Comparison of ENCODE assay signal across 33 cellular contexts in genomic region chr13:67125681-67126080, GRCh38.
"Had no signal": no experiment of that assay in that cellular context is flagged by ENCODE, and none has a peak within 500 bp of the region (broad histone marks: within the 10 kb centered on the region; RNA-seq: fewer than 3 reads in every experiment).

No MANE protein-coding gene starts in this region.

- ATAC-seq: activated naive CD4-positive, alpha-beta T cell treated with anti-CD3 and anti-CD28 coated beads, Interleukin-2, amount 50 U/mL, for 72 hours; activated naive CD8-positive, alpha-beta T cell treated with anti-CD3 and anti-CD28 coated beads, Interleukin-2, amount 50 U/mL, for 24 hours; activated T-cell treated with anti-CD3 and anti-CD28 coated beads, Interleukin-2, amount 50 U/mL, for 4 hours; activated T-cell treated with anti-CD3 and anti-CD28 coated beads, Interleukin-2, amount 50 U/mL, for 72 hours; activated T-helper 17 cell treated with anti-CD3 and anti-CD28 coated beads, Interleukin-2, amount 50 U/mL, for 72 hours; body of pancreas had no signal

- H3K4me1 ChIP-seq: adrenal gland, ascending aorta, body of pancreas, breast epithelium had no signal

- DNase-seq: activated effector memory CD4-positive, alpha-beta T cell treated with anti-CD3 and anti-CD28 coated beads, Interleukin-2, amount 50 U/mL, for 16 hours; activated effector memory CD4-positive, alpha-beta T cell treated with Interleukin-2 at 50 U/mL for 16 hours; activated gamma-delta T cell; activated gamma-delta T cell treated with Interleukin-2 at 50 U/mL for 16 hours; activated naive CD4-positive, alpha-beta T cell; activated naive CD4-positive, alpha-beta T cell treated with anti-CD3 and anti-CD28 coated beads for 36 hours; activated naive CD4-positive, alpha-beta T cell treated with anti-CD3 and anti-CD28 coated beads, Interleukin-2, amount 10 ng/mL, durations not matched to agents 7 days and 5 days; activated naive CD4-positive, alpha-beta T cell treated with anti-CD3 and anti-CD28 coated beads, Interleukin-2, amount 50 U/mL, for 16 hours; activated naive CD4-positive, alpha-beta T cell treated with Interleukin-2 at 50 U/mL for 16 hours; activated naive CD8-positive, alpha-beta T cell treated with anti-CD3 and anti-CD28 coated beads for 36 hours; activated naive CD8-positive, alpha-beta T cell treated with anti-CD3 and anti-CD28 coated beads, Interleukin-2, amount 10 ng/mL, durations not matched to agents 7 days and 5 days; activated naive CD8-positive, alpha-beta T cell treated with anti-CD3 and anti-CD28 coated beads, Interleukin-2, amount 50 U/mL, for 24 hours; activated T-cell treated with anti-CD3 and anti-CD28 coated beads, Interleukin-2, amount 50 U/mL, for 24 hours; activated T-cell treated with anti-CD3 and anti-CD28 coated beads, Interleukin-2, amount 50 U/mL, for 4 hours; activated T-cell treated with anti-CD3 and anti-CD28 coated beads, Interleukin-2, amount 50 U/mL, for 48 hours; activated T-cell treated with anti-CD3 and anti-CD28 coated beads, Interleukin-2, amount 50 U/mL, for 72 hours; adrenal gland; amniotic stem cell; amygdala; anterior cingulate cortex; aorta; body of pancreas; brain microvascular endothelial cell; caudate nucleus; central memory CD4-positive, alpha-beta T cell; cerebellar nuclear complex had no signal

- H3K27me3 ChIP-seq: adrenal gland, ascending aorta, body of pancreas, brain microvascular endothelial cell, breast epithelium, cardiac muscle cell had no signal

- H3K4me3 ChIP-seq: adrenal gland, ascending aorta, body of pancreas, breast epithelium, cardiac muscle cell had no signal

- H3K27ac ChIP-seq: adrenal gland, ascending aorta, body of pancreas, brain microvascular endothelial cell, breast epithelium, cardiac muscle cell had no signal

- FAIRE-seq: astrocyte, bronchial epithelial cell had no signal

- H3K9me3 ChIP-seq: adrenal gland, ascending aorta, body of pancreas, breast epithelium had no signal

- H3K36me3 ChIP-seq: adrenal gland, ascending aorta, brain microvascular endothelial cell, breast epithelium, cardiac muscle cell had no signal
